13 cellular contexts compared by ENCODE assay signal in genomic region chr7:21028186-21028989, GRCh38.
A peak's percentile ranks its signal among the peaks of the same experiment; 100 is the strongest.
DNase-seq lines count a peak whose midpoint lies in the region; ATAC-seq, FAIRE-seq and TF ChIP-seq lines count a peak whose summit lies in the region.
"Had no signal": no experiment of that assay in that cellular context is flagged by ENCODE, and none has a peak within 500 bp of the region (broad histone marks: within the 10 kb centered on the region; RNA-seq: fewer than 3 reads in every experiment).

No MANE protein-coding gene starts in this region.

- in situ Hi-C loops in HepG2 (cut with HindIII; ENCODE audit: extremely low pct_ligation_motif_present, low pct_unique_long_range_greater_than_20kb), result no loop called here

- H3K36me3 ChIP-seq in HepG2 (replicated peaks in 1 of 2; ENCODE audit: control insufficient read depth in 1 of 2, insufficient read depth in 2 of 2, low read length in 2 of 2) (no peaks in the 10 kb centered on the region), right lobe of liver (no peaks in the 10 kb centered on the region)

- H3K9me3 ChIP-seq in HepG2 (ENCODE audit: low read length), result no peaks in the 10 kb centered on the region
- H3K9me3 ChIP-seq in right lobe of liver, result no peaks in the 10 kb centered on the region

- H3K9ac ChIP-seq in HepG2 (ENCODE audit: insufficient read depth, low read depth, low read length), result no peak overlapping the region

- POLR2A ChIA-PET in HepG2 (lab: Yijun Ruan, JAX), result no interaction called here

- H3K27ac ChIP-seq in HepG2 (ENCODE audit: extremely low read length, insufficient read depth, low read length), result no peak overlapping the region
- no peak overlapping the region for H3K27ac ChIP-seq in right lobe of liver
- H3K27ac ChIP-seq in coronary artery, result no peak overlapping the region
- H3K27ac ChIP-seq: epithelial cell of prostate had no signal

- CTCF ChIA-PET in HepG2 (lab: Yijun Ruan, JAX; ENCODE audit: low intra/inter-chr PET ratio, low total read pairs), result no interaction called here

- no peak for TF ChIP-seq CTCF in HepG2 (CRISPR knock-in tag; IDR thresholded peaks at IDR 0.05)
- no peak for TF ChIP-seq CTCF in right lobe of liver (IDR thresholded peaks at IDR 0.05)
- peak; percentile 14 for TF ChIP-seq CTCF in epithelial cell of proximal tubule (conservative IDR thresholded peaks at IDR 0.05; ENCODE audit: low read depth, low read length)
- TF ChIP-seq CTCF in coronary artery (IDR thresholded peaks at IDR 0.05), result no peak

- H2AFZ ChIP-seq in HepG2 (ENCODE audit: low read length), result no peak overlapping the region

- FAIRE-seq in HepG2 (lab: Jason Lieb, UNC), result no peak
- FAIRE-seq: A204.1 had no signal

- H4K20me1 ChIP-seq in HepG2 (ENCODE audit: insufficient read depth, low read length), result no peaks in the 10 kb centered on the region

- H3K79me2 ChIP-seq in HepG2 (ENCODE audit: insufficient read depth, low read length), result no peaks in the 10 kb centered on the region

- no TSS peak for BruUV-seq in HepG2 (replicated peaks; lab: Mats Ljungman, UMichigan)

- TF ChIP-seq EP300 in HepG2 (IDR thresholded peaks at IDR 0.05; ENCODE audit: low read depth in 2 of 2, low read length in 2 of 2), result no peak
- TF ChIP-seq EP300 in HepG2 (CRISPR knock-in tag; IDR thresholded peaks at IDR 0.05; ENCODE audit: borderline replicate concordance), result no peak

- H3K4me2 ChIP-seq in HepG2 (ENCODE audit: low read depth, low read length), result no peak overlapping the region
- H3K4me2 ChIP-seq: smooth muscle cell had no signal

- DNase-seq in HepG2 (ENCODE audit: low spot score), result no peak
- DNase-seq in right lobe of liver, result no peak
- DNase-seq in NCI-H526 treated with DMSO at 0.1 percent for 48 hours (lab: John Stamatoyannopoulos, UW), result peak; percentile 55
- peak; percentile 63 for DNase-seq in epithelial cell of proximal tubule (ENCODE audit: low read depth)
- DNase-seq in SKM-1 (lab: John Stamatoyannopoulos, UW; ENCODE audit: unreplicated experiment), result no peak
- no peak for DNase-seq in coronary artery (ENCODE audit: low spot score)
- DNase-seq in hepatic stellate cell (ENCODE audit: low spot score), result no peak
- DNase-seq: activated CD4-positive, alpha-beta T cell treated with anti-CD3 and anti-CD28 coated beads for 1 hour; OCI-M1 had no signal

- ATAC-seq in HepG2 (no peak), right lobe of liver (no peak), HG02981 (IDR thresholded peaks at IDR 0.05; ENCODE audit: unreplicated experiment) (no peak)

- H3K4me3 ChIP-seq in HepG2 (replicated peaks in 1 of 3; ENCODE audit: insufficient read depth in 1 of 3, low read depth in 2 of 3, low read length in 3 of 3) (no peak overlapping the region), right lobe of liver (no peak overlapping the region), epithelial cell of proximal tubule (ENCODE audit: low read depth, low read length) (peak overlapping the region; percentile 16), coronary artery (no peak overlapping the region)
- H3K4me3 ChIP-seq: smooth muscle cell had no signal

- intact Hi-C loops in HepG2 (cut with micrococcal nuclease; ENCODE audit: unreplicated experiment), result no loop called here
- intact Hi-C loops in right lobe of liver (cut with DNase I), result no loop called here

- no peak for TF ChIP-seq RAD21 in HepG2 (CRISPR knock-in tag; IDR thresholded peaks at IDR 0.05)

- H3K27me3 ChIP-seq in HepG2 (ENCODE audit: control insufficient read depth in 1 of 2, insufficient read depth in 2 of 2, low read length in 2 of 2), result no peaks in the 10 kb centered on the region
- no peaks in the 10 kb centered on the region for H3K27me3 ChIP-seq in right lobe of liver

- no peak for TF ChIP-seq POLR2A in HepG2 (IDR thresholded peaks at IDR 0.05; ENCODE audit: insufficient read depth in 1 of 2, low read depth in 2 of 2, low read length in 2 of 2)
- no peak for TF ChIP-seq POLR2A in right lobe of liver (IDR thresholded peaks at IDR 0.05)

- 42% methylated on average over 12 of the region's 16 CpGs for WGBS in HepG2 (ENCODE audit: low lambda C conversion rate)
- 49% methylated on average over 14 of the region's 16 CpGs for WGBS in right lobe of liver (ENCODE audit: insufficient coverage, low coverage, low lambda C conversion rate, missing lambda C conversion rate)

- no peaks in the 10 kb centered on the region for H3K4me1 ChIP-seq in HepG2 (ENCODE audit: insufficient read depth, low read length)
- no peaks in the 10 kb centered on the region for H3K4me1 ChIP-seq in right lobe of liver

TF ChIP-seq in HepG2, 621 proteins besides CTCF, POLR2A, EP300 and RAD21:
- TF ChIP-seq CEBPB (IDR thresholded peaks at IDR 0.05; ENCODE audit: borderline replicate concordance, low read depth, low read length) (peak; percentile 63), ZNF138 (CRISPR knock-in tag; IDR thresholded peaks at IDR 0.05; ENCODE audit: low read depth) (no peak), KLF16 (CRISPR knock-in tag; IDR thresholded peaks at IDR 0.05) (no peak), ZNF775 (CRISPR knock-in tag; IDR thresholded peaks at IDR 0.05; ENCODE audit: borderline replicate concordance) (no peak), HDAC6 (IDR thresholded peaks at IDR 0.05; ENCODE audit: low read depth, low read length) (no peak), ZSCAN29 (CRISPR knock-in tag; conservative IDR thresholded peaks at IDR 0.05) (no peak), DMAP1 (CRISPR knock-in tag; IDR thresholded peaks at IDR 0.05) (no peak), NRL (CRISPR knock-in tag; IDR thresholded peaks at IDR 0.05; ENCODE audit: borderline replicate concordance) (no peak)
TF ChIP-seq in HepG2: peak in this region for 1.

Comparison
In these comparisons a context has a peak if more than half of its experiments do, and no peak if none do; other contexts are left out.
1. DNase-seq: peak in NCI-H526 treated with DMSO at 0.1 percent for 48 hours (single experiment) and epithelial cell of proximal tubule (single experiment); none in HepG2 (single experiment), right lobe of liver (0 of 3), SKM-1 (single experiment), coronary artery (single experiment) and hepatic stellate cell (single experiment).